Comparison of ENCODE assay signal across 15 cellular contexts in the genomic region with DNA sequence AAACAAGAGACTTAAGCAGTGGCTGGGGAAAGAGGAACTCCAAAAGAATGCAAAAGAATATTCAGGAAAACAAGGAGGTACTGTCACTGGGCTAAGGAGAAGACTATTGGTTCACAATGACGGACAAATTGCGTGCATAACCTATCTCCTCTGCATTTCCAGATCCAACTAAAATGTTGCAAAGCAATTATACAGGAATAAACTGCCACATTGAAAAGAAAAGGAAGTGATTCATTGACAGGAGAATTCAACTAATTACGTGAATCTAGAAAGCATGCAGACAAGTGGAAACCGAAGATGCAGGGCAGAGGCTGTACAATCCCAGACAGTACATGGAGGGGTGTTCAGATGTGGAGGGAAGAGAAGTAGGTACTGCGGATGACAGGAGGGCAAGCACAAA.
DNase-seq lines count a peak whose midpoint lies in the region; ATAC-seq lines count a peak whose summit lies in the region.
"Had no signal": no experiment of that assay in that cellular context is flagged by ENCODE, and none has a peak within 500 bp of the region (broad histone marks: within the 10 kb centered on the region; RNA-seq: fewer than 3 reads in every experiment).

No MANE protein-coding gene starts in this region.

- H3K27me3 ChIP-seq in muscle layer of duodenum (ENCODE audit: low read depth, low read length) = no peaks in the 10 kb centered on the region

- peaks cover 7 to 15% of the 10 kb centered on the region in 2 donors for H3K36me3 ChIP-seq in muscle layer of duodenum (ENCODE audit: control insufficient read depth in 1 of 2, insufficient read depth in 2 of 2, low read length in 2 of 2)
- H3K36me3 ChIP-seq: prostate gland had no signal

- H3K4me3 ChIP-seq in muscle layer of duodenum (ENCODE audit: low read depth in 1 of 2, low read length in 2 of 2) = no peak overlapping the region
- H3K4me3 ChIP-seq: prostate gland had no signal

- no peak for ATAC-seq in HG02970 (IDR thresholded peaks at IDR 0.05; ENCODE audit: low FRiP score, unreplicated experiment)
- ATAC-seq in HG02759 (IDR thresholded peaks at IDR 0.05; ENCODE audit: unreplicated experiment) = no peak
- ATAC-seq: activated T-cell treated with anti-CD3 and anti-CD28 coated beads, Interleukin-2, amount 50 U/mL, for 4 hours had no signal

- no peaks in the 10 kb centered on the region for H3K4me1 ChIP-seq in muscle layer of duodenum (ENCODE audit: control insufficient read depth in 1 of 2, insufficient read depth in 2 of 2, low read length in 2 of 2)
- H3K4me1 ChIP-seq: prostate gland had no signal

- DNase-seq in ELR (ENCODE audit: low read depth) = peak; percentile 13
- peak; percentile 60 for DNase-seq in NOMO-1 treated with DMSO at 0.1 percent for 48 hours (lab: John Stamatoyannopoulos, UW; ENCODE audit: unreplicated experiment)
- DNase-seq in dermis blood vessel endothelial cell = peak; percentile 86
- DNase-seq in GM03348 (ENCODE audit: low spot score) = no peak
- DNase-seq in OCI-M1 (lab: John Stamatoyannopoulos, UW) = no peak
- DNase-seq: activated CD4-positive, alpha-beta T cell treated with anti-CD3 and anti-CD28 coated beads, Interleukin-2, amount 10 ng/mL, durations not matched to agents 24 days and 14 days; activated T-cell treated with anti-CD3 and anti-CD28 coated beads, Interleukin-2, amount 50 U/mL, for 4 hours; DMS53; NCI-H1436; SHP77; stimulated activated CD4-positive, alpha-beta T cell treated with anti-CD3 and anti-CD28 coated beads, Interleukin-1b, Interleukin-23, amount 100 ng/mL, for 48 hours had no signal

- H3K9me3 ChIP-seq in muscle layer of duodenum (ENCODE audit: control insufficient read depth in 1 of 2, low read length in 2 of 2) = no peaks in the 10 kb centered on the region
- H3K9me3 ChIP-seq: prostate gland had no signal

- H3K27ac ChIP-seq in muscle layer of duodenum (ENCODE audit: low read length) = peak overlapping the region; percentile 54
- H3K27ac ChIP-seq: prostate gland had no signal

Comparison
In these comparisons a context has a peak if more than half of its experiments do, and no peak if none do; other contexts are left out.
1. DNase-seq: peak in ELR (single experiment), NOMO-1 treated with DMSO at 0.1 percent for 48 hours (single experiment) and dermis blood vessel endothelial cell (single experiment); none in GM03348 (single experiment) and OCI-M1 (single experiment).